1 cellular context compared by ENCODE assay signal in genomic region chr17:29102046-29102445, GRCh38.
TF ChIP-seq lines count a peak whose summit lies in the region.

No MANE protein-coding gene starts in this region.

TF ChIP-seq in SK-N-SH, 30 proteins besides CTCF, POLR2A, EP300 and RAD21 (continued from another document):
- TF ChIP-seq SIN3A (IDR thresholded peaks at IDR 0.05; ENCODE audit: borderline replicate concordance, low read depth, low read length) (no peak), REST (IDR thresholded peaks at IDR 0.05; ENCODE audit: low read depth, low read length) (no peak), CHD2 (IDR thresholded peaks at IDR 0.05; ENCODE audit: low read length, partially characterized antibody) (no peak), GABPA (IDR thresholded peaks at IDR 0.05; ENCODE audit: low read depth) (no peak), FOXJ3 (CRISPR knock-in tag; IDR thresholded peaks at IDR 0.05) (no peak), FOXM1 (IDR thresholded peaks at IDR 0.05; ENCODE audit: low read depth) (no peak)
TF ChIP-seq in SK-N-SH: peak in this region for 0.
